14 cellular contexts compared by ENCODE assay signal in the genomic region with DNA sequence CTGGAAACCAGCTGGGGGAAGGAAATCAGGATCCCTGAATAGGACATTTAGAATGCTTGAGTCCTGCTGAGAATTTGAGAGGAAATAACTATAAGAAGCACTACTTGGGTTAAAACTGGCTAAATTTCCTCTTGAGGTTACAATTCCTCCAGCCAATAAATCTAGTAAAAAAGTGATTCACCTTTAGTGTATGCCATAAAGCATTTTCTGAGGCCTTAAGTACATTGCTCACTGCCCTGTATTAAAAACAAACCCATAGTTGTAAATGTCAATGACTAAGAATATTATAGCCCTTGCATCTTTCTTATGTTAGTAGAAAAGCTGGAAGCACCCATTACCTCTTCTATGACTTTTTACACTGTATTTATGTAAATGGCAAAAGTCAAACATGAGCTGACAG.
DNase-seq lines count a peak whose midpoint lies in the region; ATAC-seq lines count a peak whose summit lies in the region.
"Had no signal": no experiment of that assay in that cellular context is flagged by ENCODE, and none has a peak within 500 bp of the region (broad histone marks: within the 10 kb centered on the region; RNA-seq: fewer than 3 reads in every experiment).

No MANE protein-coding gene starts in this region.

- H3K4me1 Mint-ChIP-seq in activated T-cell treated with anti-CD3 and anti-CD28 coated beads, Interleukin-2, amount 50 U/mL, for 72 hours (ENCODE audit: low read depth), result no peaks in the 10 kb centered on the region

- no peak overlapping the region for H3K27ac ChIP-seq in caudate nucleus (ENCODE audit: low read depth, low read length)
- H3K27ac ChIP-seq: BLaER1 treated with 17β-estradiol and CSF1 and Interleukin-3, amounts not matched to agents 10 nM and 100 nM had no signal

- no peaks in the 10 kb centered on the region for H3K36me3 Mint-ChIP-seq in activated T-cell treated with anti-CD3 and anti-CD28 coated beads, Interleukin-2, amount 50 U/mL, for 72 hours (ENCODE audit: insufficient read depth in 2 of 2)

- DNase-seq in AG08395 (ENCODE audit: low spot score) (peak; percentile 1), HT-29 (ENCODE audit: low spot score) (peak; percentile 20), astrocyte of the hippocampus (ENCODE audit: low read depth, low spot score) (peak; percentile 76), kidney glomerular epithelial cell (lab: John Stamatoyannopoulos, UW) (peak; percentile 53), caudate nucleus (lab: John Stamatoyannopoulos, UW) (no peak)
- no peak for DNase-seq in activated T-cell treated with anti-CD3 and anti-CD28 coated beads, Interleukin-2, amount 50 U/mL, for 72 hours
- no peak for DNase-seq in stimulated activated naive CD4-positive, alpha-beta T cell (lab: John Stamatoyannopoulos, UW)
- DNase-seq: effector memory CD8-positive, alpha-beta T cell; Karpas-422; NCI-H2107; NK-92 treated with Interleukin-12 subunit alpha and Interleukin-12 subunit beta, amount 100 ng/mL, for 24 hours; occipital lobe had no signal

- H3K27ac Mint-ChIP-seq in activated T-cell treated with anti-CD3 and anti-CD28 coated beads, Interleukin-2, amount 50 U/mL, for 72 hours, result no peak overlapping the region
- H3K27ac Mint-ChIP-seq: effector memory CD8-positive, alpha-beta T cell had no signal

- H3K27me3 Mint-ChIP-seq in activated T-cell treated with anti-CD3 and anti-CD28 coated beads, Interleukin-2, amount 50 U/mL, for 72 hours (ENCODE audit: low read depth), result no peaks in the 10 kb centered on the region
- H3K27me3 Mint-ChIP-seq: effector memory CD8-positive, alpha-beta T cell had no signal

- H3K4me3 Mint-ChIP-seq in activated T-cell treated with anti-CD3 and anti-CD28 coated beads, Interleukin-2, amount 50 U/mL, for 72 hours, result no peak overlapping the region
- H3K4me3 Mint-ChIP-seq: effector memory CD8-positive, alpha-beta T cell had no signal

- H3K9me3 Mint-ChIP-seq in activated T-cell treated with anti-CD3 and anti-CD28 coated beads, Interleukin-2, amount 50 U/mL, for 72 hours, result no peaks in the 10 kb centered on the region

- no peak for ATAC-seq in HG03342 (IDR thresholded peaks at IDR 0.05; ENCODE audit: unreplicated experiment)
- ATAC-seq in activated T-cell treated with anti-CD3 and anti-CD28 coated beads, Interleukin-2, amount 50 U/mL, for 72 hours (replicated peaks in 1 of 2), result no peak
- ATAC-seq: effector memory CD8-positive, alpha-beta T cell had no signal

Comparison
In these comparisons a context has a peak if more than half of its experiments do, and no peak if none do; other contexts are left out.
1. DNase-seq: peak in AG08395 (single experiment), HT-29 (single experiment), astrocyte of the hippocampus (single experiment) and kidney glomerular epithelial cell (single experiment); none in caudate nucleus (0 of 61), activated T-cell treated with anti-CD3 and anti-CD28 coated beads, Interleukin-2, amount 50 U/mL, for 72 hours (0 of 2) and stimulated activated naive CD4-positive, alpha-beta T cell (0 of 6).